1 cellular context compared by ENCODE assay signal in genomic region chr11:65309006-65309405, GRCh38.
TF ChIP-seq lines count a peak whose summit lies in the region.

No MANE protein-coding gene starts in this region.

TF ChIP-seq in HEK293, 187 proteins besides CTCF, POLR2A, EP300 and RAD21:
- no peak for TF ChIP-seq AEBP2 (tag by site-specific recombination; IDR thresholded peaks at IDR 0.05; ENCODE audit: borderline replicate concordance)
- no peak for TF ChIP-seq ZNF518A (tag by site-specific recombination; conservative IDR thresholded peaks at IDR 0.05; ENCODE audit: low read depth)
- TF ChIP-seq ZNF148 (tag by site-specific recombination; IDR thresholded peaks at IDR 0.05; ENCODE audit: borderline replicate concordance), result no peak
- TF ChIP-seq ZNF146 (tag by site-specific recombination; IDR thresholded peaks at IDR 0.05), result no peak
- TF ChIP-seq KLF8 (tag by site-specific recombination; IDR thresholded peaks at IDR 0.05), result no peak
- TF ChIP-seq GLIS1 (tag by site-specific recombination; IDR thresholded peaks at IDR 0.05), result peak; percentile 70
- peak; percentile 46; the same call in 1 of the 2 replicates for TF ChIP-seq GLIS2 (tag by site-specific recombination; IDR thresholded peaks at IDR 0.05)
- TF ChIP-seq ZNF292 (tag by site-specific recombination; IDR thresholded peaks at IDR 0.05; ENCODE audit: borderline replicate concordance, low read depth), result no peak
- no peak for TF ChIP-seq BCL11A (tag by site-specific recombination; IDR thresholded peaks at IDR 0.05; ENCODE audit: low read depth)
- TF ChIP-seq ZIC2 (tag by site-specific recombination; IDR thresholded peaks at IDR 0.05), result peak; percentile 20; the same call in 1 of the 2 replicates
- no peak for TF ChIP-seq ZNF596 (tag by site-specific recombination; IDR thresholded peaks at IDR 0.05)
- TF ChIP-seq ZNF214 (tag by site-specific recombination; IDR thresholded peaks at IDR 0.05; ENCODE audit: borderline replicate concordance), result no peak
